ENCODE assay signal across 8 cellular contexts in genomic region chr15:62066663-62067447, GRCh38. TPM values are rescaled to one million over a fixed set of nuclear protein-coding genes. Genes with fewer than 3 reads are reported as not detected.
DNase-seq lines count a peak whose midpoint lies in the region; ATAC-seq, FAIRE-seq and TF ChIP-seq lines count a peak whose summit lies in the region.

Gene C2CD4A (plus strand): TSS chr15:62066977. CDS start chr15:62067614, 637 bp downstream.

- H3K9me3 ChIP-seq in kidney (ENCODE audit: control insufficient read depth in 1 of 2, low read length in 2 of 2) (no peaks in the 10 kb centered on the region), spleen (no peaks in the 10 kb centered on the region)

- no peaks in the 10 kb centered on the region for H3K36me3 ChIP-seq in kidney (ENCODE audit: control insufficient read depth in 1 of 2, insufficient read depth in 2 of 2, low read length in 2 of 2)
- no peaks in the 10 kb centered on the region for H3K36me3 ChIP-seq in spleen

- no peak within 1 kb of the TSS for H3K27ac ChIP-seq in kidney (ENCODE audit: low read depth in 2 of 2, low read length in 2 of 2)
- H3K27ac ChIP-seq in spleen, result no peak within 1 kb of the TSS

- no peak within 1 kb of the TSS for H3K9ac ChIP-seq in kidney (ENCODE audit: low read length in 2 of 2)

- no peak for FAIRE-seq in kidney (lab: Jason Lieb, UNC)

- TF ChIP-seq CTCF in GM12874 (IDR thresholded peaks at IDR 0.05; ENCODE audit: insufficient read depth, low read depth, low read length) (peak; percentile 44), WI38 (IDR thresholded peaks at IDR 0.05; ENCODE audit: low read depth, low read length) (no peak), cardiac fibroblast (IDR thresholded peaks at IDR 0.05; ENCODE audit: low read depth, low read length) (peak; percentile 32), kidney (IDR thresholded peaks at IDR 0.05; ENCODE audit: borderline replicate concordance, extremely low read depth, insufficient read depth) (peak; percentile 24), spleen (IDR thresholded peaks at IDR 0.05 in 8 of 11, conservative IDR thresholded peaks at IDR 0.05 in 3 of 11) (peak in 3 of 11 experiments; percentile 11 to 32 (median 16))

- 5 to 10% (median 6%) methylated on average over 19 to 33 of the region's 33 CpGs for WGBS in spleen, 5 donors

- no peak for TF ChIP-seq POLR2A in spleen (IDR thresholded peaks at IDR 0.05)

- ATAC-seq in GM21737 (IDR thresholded peaks at IDR 0.05; ENCODE audit: unreplicated experiment) (no peak), HG03354 (IDR thresholded peaks at IDR 0.05; ENCODE audit: poor library complexity, severe bottlenecking, unreplicated experiment) (no peak)

- DNase-seq in NCI-H1417 (lab: John Stamatoyannopoulos, UW) (peak; percentile 73 to 88 (median 75)), cardiac fibroblast (ENCODE audit: low read depth in 2 of 2) (peak; percentile 67 to 69), kidney (peak; percentile 95), spleen (peak; percentile 89)

- H3K4me1 ChIP-seq in kidney (ENCODE audit: control insufficient read depth in 1 of 2, insufficient read depth in 1 of 2, low read depth in 1 of 2, low read length in 2 of 2) (peaks cover 8 to 9% of the 10 kb centered on the region in 2 donors), spleen (peaks cover 18 to 36% (median 29%) of the 10 kb centered on the region in 6 donors)

- H3K4me3 ChIP-seq in WI38 (ENCODE audit: low read depth, low read length) (peak within 1 kb of the TSS; percentile 32), cardiac fibroblast (replicated peaks in 1 of 2; ENCODE audit: low read depth in 2 of 2, low read length in 2 of 2) (peak within 1 kb of the TSS; percentile 50 to 53), kidney (ENCODE audit: low read length in 2 of 2) (peak within 1 kb of the TSS; percentile 43 to 64), spleen (peak within 1 kb of the TSS; percentile 39 to 87 (median 68))

- peaks cover 0 to 44% (median 7%) of the 10 kb centered on the region in 7 donors for H3K27me3 ChIP-seq in spleen (replicated peaks in 1 of 7)

- intact Hi-C loops in kidney (cut with DNase I) (no loop called here), spleen (cut with DNase I; ENCODE audit: low total_unique reads) (no loop called here)

RNA-seq across cellular contexts. Expression of gene C2CD4A, which starts in this region (rescaled TPM):
- total RNA-seq in kidney (5.3 TPM), spleen (not detected)
- polyA plus RNA-seq in kidney (ENCODE audit: insufficient read depth, low read depth, low replicate concordance) (0.17 TPM), spleen (under 1 TPM; 0.04 to 0.08 (median 0.06) TPM)

Comparison
In these comparisons a context has a peak if more than half of its experiments do, and no peak if none do; other contexts are left out.
1. Peak in DNase-seq and H3K4me3 ChIP-seq in spleen; RNA of the gene not detected or under 1 TPM.